In genomic region chr9:125446581-125447094, GRCh38 we compare ENCODE assay signal across 10 cellular contexts.
A peak's percentile ranks its signal among the peaks of the same experiment; 100 is the strongest.
DNase-seq lines count a peak whose midpoint lies in the region; ATAC-seq and TF ChIP-seq lines count a peak whose summit lies in the region.
"Had no signal": no experiment of that assay in that cellular context is flagged by ENCODE, and none has a peak within 500 bp of the region (broad histone marks: within the 10 kb centered on the region; RNA-seq: fewer than 3 reads in every experiment).

No MANE protein-coding gene starts in this region.

- no peaks in the 10 kb centered on the region for H3K4me1 ChIP-seq in right cardiac atrium (ENCODE audit: control insufficient read depth, insufficient read depth, low read length)

- TF ChIP-seq CTCF in coronary artery (IDR thresholded peaks at IDR 0.05) = no peak

- peaks cover 43 to 62% of the 10 kb centered on the region in 2 donors for H3K36me3 Mint-ChIP-seq in stimulated activated naive B cell treated with anti-CD40 and anti-IgM and Interleukin-4, amounts not matched to agents 10 μg/mL and 1 μg/mL and 100 μg/mL, for 72 hours

- no peak for ATAC-seq in right cardiac atrium
- ATAC-seq in HG02798 (IDR thresholded peaks at IDR 0.05; ENCODE audit: poor library complexity, unreplicated experiment) = peak; percentile 92
- ATAC-seq in stimulated activated naive B cell treated with anti-CD40 and anti-IgM and Interleukin-4, amounts not matched to agents 10 μg/mL and 1 μg/mL and 100 μg/mL, for 72 hours (replicated peaks) = peak; percentile 100

- WGBS in right cardiac atrium = 76% methylated on average over 6 of the region's 6 CpGs

- H3K27me3 ChIP-seq in right cardiac atrium (ENCODE audit: control insufficient read depth, insufficient read depth) = no peaks in the 10 kb centered on the region

- H3K4me3 Mint-ChIP-seq in stimulated activated naive B cell treated with anti-CD40 and anti-IgM and Interleukin-4, amounts not matched to agents 10 μg/mL and 1 μg/mL and 100 μg/mL, for 72 hours = peak overlapping the region; percentile 36 to 53
- H3K4me3 Mint-ChIP-seq: H9 had no signal

- no peaks in the 10 kb centered on the region for H3K9me3 Mint-ChIP-seq in stimulated activated naive B cell treated with anti-CD40 and anti-IgM and Interleukin-4, amounts not matched to agents 10 μg/mL and 1 μg/mL and 100 μg/mL, for 72 hours
- H3K9me3 Mint-ChIP-seq: H9 had no signal

- H3K27me3 Mint-ChIP-seq in stimulated activated naive B cell treated with anti-CD40 and anti-IgM and Interleukin-4, amounts not matched to agents 10 μg/mL and 1 μg/mL and 100 μg/mL, for 72 hours = no peaks in the 10 kb centered on the region

- no peaks in the 10 kb centered on the region for H3K9me3 ChIP-seq in right cardiac atrium (ENCODE audit: control insufficient read depth, low read length)

- DNase-seq in cardiac septum (ENCODE audit: low spot score) (peak; percentile 54), right cardiac atrium (no peak), NCI-H187 (lab: John Stamatoyannopoulos, UW) (peak; percentile 11 to 16), hypothalamus (lab: John Stamatoyannopoulos, UW) (no peak), coronary artery (ENCODE audit: low spot score) (no peak), anterior cingulate cortex (lab: John Stamatoyannopoulos, UW) (no peak)
- DNase-seq in stimulated activated naive B cell treated with anti-CD40 and anti-IgM and Interleukin-4, amounts not matched to agents 10 μg/mL and 1 μg/mL and 100 μg/mL, for 72 hours = peak; percentile 80
- DNase-seq: H9, NCI-H524 had no signal

- no peak overlapping the region for H3K4me3 ChIP-seq in right cardiac atrium (ENCODE audit: low read length)
- no peak overlapping the region for H3K4me3 ChIP-seq in coronary artery

- no peak overlapping the region for H3K27ac ChIP-seq in right cardiac atrium (ENCODE audit: low read length)
- H3K27ac ChIP-seq in coronary artery = no peak overlapping the region

- H3K4me1 Mint-ChIP-seq in stimulated activated naive B cell treated with anti-CD40 and anti-IgM and Interleukin-4, amounts not matched to agents 10 μg/mL and 1 μg/mL and 100 μg/mL, for 72 hours = peaks cover 44 to 63% of the 10 kb centered on the region in 2 donors

- intact Hi-C loops in cardiac septum (cut with DNase I) = no loop called here
- intact Hi-C loops in right cardiac atrium (cut with DNase I) = no loop called here

- peak overlapping the region; percentile 78 for H3K27ac Mint-ChIP-seq in stimulated activated naive B cell treated with anti-CD40 and anti-IgM and Interleukin-4, amounts not matched to agents 10 μg/mL and 1 μg/mL and 100 μg/mL, for 72 hours

Comparison
In these comparisons a context has a peak if more than half of its experiments do, and no peak if none do; other contexts are left out.
1. DNase-seq: peak in cardiac septum (single experiment), NCI-H187 (2 of 2) and stimulated activated naive B cell treated with anti-CD40 and anti-IgM and Interleukin-4, amounts not matched to agents 10 μg/mL and 1 μg/mL and 100 μg/mL, for 72 hours (single experiment); none in right cardiac atrium (0 of 3), hypothalamus (0 of 51), coronary artery (single experiment) and anterior cingulate cortex (0 of 58).
2. ATAC-seq: peak in HG02798 (single experiment) and stimulated activated naive B cell treated with anti-CD40 and anti-IgM and Interleukin-4, amounts not matched to agents 10 μg/mL and 1 μg/mL and 100 μg/mL, for 72 hours (2 of 2); none in right cardiac atrium (0 of 2).